Comparison of ENCODE assay signal across 10 cellular contexts in the genomic region with DNA sequence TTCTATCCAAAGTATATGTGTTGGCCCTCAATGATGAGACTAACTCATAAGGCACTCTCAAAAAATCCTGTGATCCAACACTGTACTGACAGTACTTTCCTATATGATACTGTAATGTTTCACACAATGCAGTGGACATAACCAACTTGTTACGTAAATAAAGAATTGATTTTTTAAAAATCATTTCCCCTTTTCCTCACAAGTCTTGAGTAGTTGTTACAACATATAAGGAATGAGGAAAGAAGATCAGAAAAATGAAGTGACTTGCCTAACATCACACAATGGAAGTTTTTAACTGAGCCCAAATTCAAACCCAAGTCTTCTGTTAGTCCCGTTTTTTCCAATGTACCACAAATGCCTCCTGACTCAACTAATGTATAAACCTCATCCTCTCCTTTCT. TPM values are rescaled to one million over a fixed set of nuclear protein-coding genes. Genes with fewer than 3 reads are reported as not detected.
A peak's percentile ranks its signal among the peaks of the same experiment; 100 is the strongest.
DNase-seq lines count a peak whose midpoint lies in the region; ATAC-seq, FAIRE-seq and TF ChIP-seq lines count a peak whose summit lies in the region.
"Had no signal": no experiment of that assay in that cellular context is flagged by ENCODE, and none has a peak within 500 bp of the region (broad histone marks: within the 10 kb centered on the region; RNA-seq: fewer than 3 reads in every experiment).

No MANE protein-coding gene starts in this region.

- DNase-seq in CD8-positive, alpha-beta T cell = no peak
- DNase-seq in NOMO-1 (lab: John Stamatoyannopoulos, UW; ENCODE audit: unreplicated experiment in 2 of 2) (peak; percentile 49 to 83), K562 (ENCODE audit: extremely low read depth in 1 of 4, low spot score in 3 of 4) (no peak), nephron progenitor cell (no peak), HAP-1 (ENCODE audit: low spot score in 2 of 2) (no peak), DMS153 (lab: John Stamatoyannopoulos, UW) (no peak), NCI-H510A treated with DMSO at 0.1 percent for 48 hours (lab: John Stamatoyannopoulos, UW) (no peak), D721Med (ENCODE audit: insufficient read length, low spot score) (no peak)
- DNase-seq: NCI-H1105 treated with DMSO at 0.1 percent for 48 hours had no signal

- no peaks in the 10 kb centered on the region for H3K27me3 ChIP-seq in CD8-positive, alpha-beta T cell (ENCODE audit: insufficient read depth, low read length)
- H3K27me3 ChIP-seq in K562 (ENCODE audit: control insufficient read depth in 2 of 2, insufficient read depth in 2 of 2, low read length in 2 of 2) (no peaks in the 10 kb centered on the region), HAP-1 (ENCODE audit: low read depth) (no peaks in the 10 kb centered on the region)
- H3K27me3 ChIP-seq: right atrium auricular region had no signal

- H3K27me3 Mint-ChIP-seq in CD8-positive, alpha-beta T cell (ENCODE audit: low read depth) = no peaks in the 10 kb centered on the region
- H3K27me3 Mint-ChIP-seq in nephron progenitor cell (ENCODE audit: low read depth, poor library complexity) = no peaks in the 10 kb centered on the region

- H3K9ac ChIP-seq in K562 (ENCODE audit: insufficient read depth in 1 of 2, low read depth in 2 of 2, low read length in 2 of 2) = no peak overlapping the region

- H3K27ac ChIP-seq in CD8-positive, alpha-beta T cell (ENCODE audit: low read depth, low read length) = no peak overlapping the region
- no peak overlapping the region for H3K27ac ChIP-seq in K562 (ENCODE audit: extremely low read depth, low read depth, low read length)

- H3K4me2 ChIP-seq in K562 (ENCODE audit: insufficient read depth, low read length) = no peak overlapping the region

- H3K9me3 Mint-ChIP-seq in CD8-positive, alpha-beta T cell = no peaks in the 10 kb centered on the region
- peaks cover 21% of the 10 kb centered on the region for H3K9me3 Mint-ChIP-seq in nephron progenitor cell

- H4K20me1 ChIP-seq in K562 (replicated peaks; ENCODE audit: control insufficient read depth, insufficient read depth, low read length) = peaks cover 23% of the 10 kb centered on the region

- CTCF ChIA-PET in CD8-positive, alpha-beta T cell (lab: Charles Lee) = interaction anchor here (0.7 to 1.6 kb wide), 3 partner anchors 13 to 158 kb away, joined by 3 to 6 read pairs (median 4); no protein-coding TSS in a partner anchor
- CTCF ChIA-PET in K562 (lab: Yijun Ruan, JAX; ENCODE audit: low intra/inter-chr PET ratio) = no interaction called here

- in situ Hi-C loops in K562 (cut with MboI) = no loop called here
- in situ Hi-C loops in HAP-1 (cut with MboI; ENCODE audit: low sequenced_read_pairs) = no loop called here

- no peak for ATAC-seq in CD8-positive, alpha-beta T cell
- no peak for ATAC-seq in K562

- no peak overlapping the region for H3K4me3 ChIP-seq in CD8-positive, alpha-beta T cell (ENCODE audit: low read depth, low read length)
- H3K4me3 ChIP-seq in K562 (no peak overlapping the region), HAP-1 (no peak overlapping the region)
- H3K4me3 ChIP-seq: right atrium auricular region had no signal

- WGBS in K562 (ENCODE audit: insufficient coverage, low coverage, missing lambda C conversion rate) = 93% methylated on average over 2 of the region's 2 CpGs

- no peaks in the 10 kb centered on the region for H3K9me3 ChIP-seq in CD8-positive, alpha-beta T cell (ENCODE audit: low read length)
- H3K9me3 ChIP-seq in K562 (replicated peaks; ENCODE audit: control insufficient read depth, insufficient read depth, low read depth, low read length) = no peaks in the 10 kb centered on the region
- H3K9me3 ChIP-seq in HAP-1 = no peaks in the 10 kb centered on the region
- H3K9me3 ChIP-seq: right atrium auricular region had no signal

- POLR2A ChIA-PET in CD8-positive, alpha-beta T cell (lab: Charles Lee) = no interaction called here
- POLR2A ChIA-PET in K562 (lab: Yijun Ruan, JAX) = interaction anchor here (1.6 to 4.7 kb wide), 2 partner anchors 10 to 13 kb away, joined by 4 to 50 read pairs; no protein-coding TSS in a partner anchor

- BruUV-seq in K562 (replicated peaks; lab: Mats Ljungman, UMichigan) = TSS peak; percentile 1

- no peak for TF ChIP-seq CTCF in CD8-positive, alpha-beta T cell (IDR thresholded peaks at IDR 0.05)
- TF ChIP-seq CTCF in K562 (IDR thresholded peaks at IDR 0.05 in 2 of 3, conservative IDR thresholded peaks at IDR 0.05 in 1 of 3; ENCODE audit: insufficient read depth in 2 of 3, low read depth in 1 of 3, low read length in 3 of 3) = no peak
- TF ChIP-seq CTCF in nephron progenitor cell (IDR thresholded peaks at IDR 0.05) = no peak
- no peak for TF ChIP-seq CTCF in D721Med (IDR thresholded peaks at IDR 0.05; ENCODE audit: insufficient read depth, missing control alignments)

- no peak for TF ChIP-seq EP300 in K562 (IDR thresholded peaks at IDR 0.05; ENCODE audit: low read length)

- H3K4me1 ChIP-seq in CD8-positive, alpha-beta T cell (ENCODE audit: insufficient read depth, low read length) = peaks cover 55% of the 10 kb centered on the region
- H3K4me1 ChIP-seq in K562 (replicated peaks in 1 of 2; ENCODE audit: control insufficient read depth in 2 of 2, insufficient read depth in 2 of 2, low read length in 2 of 2) (peaks cover 21 to 24% of the 10 kb centered on the region in 2 experiments), HAP-1 (peaks cover 32% of the 10 kb centered on the region)

- no peak for TF ChIP-seq RAD21 in K562 (CRISPR knock-in tag; conservative IDR thresholded peaks at IDR 0.05 in 1 of 2, IDR thresholded peaks at IDR 0.05 in 1 of 2)

- peak overlapping the region; percentile 23 for H3K4me3 Mint-ChIP-seq in CD8-positive, alpha-beta T cell
- no peak overlapping the region for H3K4me3 Mint-ChIP-seq in nephron progenitor cell

- H3K79me2 ChIP-seq in K562 (ENCODE audit: control insufficient read depth, insufficient read depth, low read length) = peaks cover 98% of the 10 kb centered on the region

- intact Hi-C loops in CD8-positive, alpha-beta T cell (cut with DNase I, micrococcal nuclease) = loop anchor here in 1 of 2 experiments (2.0 kb wide), 1 partner anchor 14 kb away; no protein-coding TSS in a partner anchor
- intact Hi-C loops in K562 (cut with micrococcal nuclease) = no loop called here

- peaks cover 44% of the 10 kb centered on the region for H3K36me3 Mint-ChIP-seq in CD8-positive, alpha-beta T cell
- H3K36me3 Mint-ChIP-seq in nephron progenitor cell (ENCODE audit: low read depth) = peaks cover 58% of the 10 kb centered on the region

- H3K9me1 ChIP-seq in K562 (ENCODE audit: control insufficient read depth, insufficient read depth, low read length) = no peaks in the 10 kb centered on the region

- H2AFZ ChIP-seq in K562 (ENCODE audit: low read depth, low read length) = no peak overlapping the region

- H3K4me1 Mint-ChIP-seq in CD8-positive, alpha-beta T cell (ENCODE audit: low read depth) = peaks cover 73% of the 10 kb centered on the region
- H3K4me1 Mint-ChIP-seq in nephron progenitor cell = peaks cover 10% of the 10 kb centered on the region

- H3K36me3 ChIP-seq in CD8-positive, alpha-beta T cell (ENCODE audit: insufficient read depth, low read length) = no peaks in the 10 kb centered on the region
- H3K36me3 ChIP-seq in K562 (ENCODE audit: control insufficient read depth, insufficient read depth, low read length) (peaks cover 76% of the 10 kb centered on the region), HAP-1 (replicated peaks) (peaks cover 16% of the 10 kb centered on the region)

- no peak for TF ChIP-seq POLR2A in K562 (conservative IDR thresholded peaks at IDR 0.05)

- H3K27ac Mint-ChIP-seq in CD8-positive, alpha-beta T cell = peak overlapping the region; percentile 85
- peak overlapping the region; percentile 68 for H3K27ac Mint-ChIP-seq in nephron progenitor cell

- no peak for FAIRE-seq in K562 (lab: Jason Lieb, UNC)
- FAIRE-seq in D721Med (lab: Jason Lieb, UNC) = no peak

TF ChIP-seq in K562, 482 proteins besides CTCF, POLR2A, EP300 and RAD21 (continues in another document):
- TF ChIP-seq RFX1 (IDR thresholded peaks at IDR 0.05) (no peak), RBM25 (IDR thresholded peaks at IDR 0.05; ENCODE audit: low read depth, low read length, severe bottlenecking) (no peak), NRF1 (conservative IDR thresholded peaks at IDR 0.05 in 1 of 2, IDR thresholded peaks at IDR 0.05 in 1 of 2) (no peak), PTRF (tag; IDR thresholded peaks at IDR 0.05) (no peak)

RNA-seq across cellular contexts. Expression of a gene that starts 17.2 kb away (rescaled TPM):
- total RNA-seq in CD8-positive, alpha-beta T cell = 100 to 1,000 TPM; 257 to 278 TPM
- 116 and 315 TPM in 2 replicates for total RNA-seq in K562 (2011; cell fraction: chromatin; rRNA removed; ENCODE audit: low replicate concordance)
- total RNA-seq in K562 (2011; cell fraction: nucleolus; rRNA removed) = 52.7 and 78.6 TPM in 2 replicates
- 175 and 257 TPM in 2 replicates for total RNA-seq in K562 (2011; cell fraction: nucleoplasm; rRNA removed)
- total RNA-seq in K562 (2014; rRNA removed) = 316 and 345 TPM in 2 replicates
- total RNA-seq in K562 (2014; rRNA removed; fragmentation: Illumina TruSeq; extraction: Trizol) = 620 and 713 TPM in 2 replicates
- total RNA-seq in K562 (2015; rRNA removed; fragmentation: Illumina TruSeq; extraction: Trizol) = 585 and 652 TPM in 2 replicates
- 429 and 432 TPM in 2 replicates for total RNA-seq in K562 (2021)
- polyA plus RNA-seq in K562 (2011; rRNA removed) = 785 and 870 TPM in 2 replicates
- 63.7 and 209 TPM in 2 replicates for polyA plus RNA-seq in K562 (2011; cell fraction: cytosol; rRNA removed)
- polyA plus RNA-seq in K562 (2011; cell fraction: nucleus; rRNA removed) = 124 and 204 TPM in 2 replicates
- polyA plus RNA-seq in K562 (2012) = 386 and 493 TPM in 2 replicates
- polyA plus RNA-seq in K562 (2014; fragmentation: Illumina TruSeq; extraction: Trizol) = 528 and 852 TPM in 2 replicates
- 100 to 1,000 TPM; 197 to 480 TPM for polyA plus RNA-seq in K562 (2014; fragmentation: Nextera tagmentation; extraction: Ambion mirVana)
- polyA plus RNA-seq in K562 (2014; rRNA removed) = 219 and 255 TPM in 2 replicates
- polyA minus RNA-seq in K562 (2011; rRNA and poly(A)+ RNA removed) = 693 and 694 TPM in 2 replicates
- 406 and 559 TPM in 2 replicates for polyA minus RNA-seq in K562 (2011; cell fraction: cytosol; rRNA and poly(A)+ RNA removed)
- 36.6 and 130 TPM in 2 replicates for polyA minus RNA-seq in K562 (2011; cell fraction: nucleus; rRNA and poly(A)+ RNA removed)

Comparison
In these comparisons a context has a peak if more than half of its experiments do, and no peak if none do; other contexts are left out.
1. DNase-seq: peak in NOMO-1 (2 of 2); none in CD8-positive, alpha-beta T cell (0 of 7), K562 (0 of 4), nephron progenitor cell (single experiment), HAP-1 (0 of 2), DMS153 (single experiment), NCI-H510A treated with DMSO at 0.1 percent for 48 hours (single experiment) and D721Med (single experiment).